Comparison of ENCODE assay signal across 17 cellular contexts in genomic region chr2:164009801-164010337, GRCh38.
DNase-seq lines count a peak whose midpoint lies in the region; ATAC-seq and TF ChIP-seq lines count a peak whose summit lies in the region.
"Had no signal": no experiment of that assay in that cellular context is flagged by ENCODE, and none has a peak within 500 bp of the region (broad histone marks: within the 10 kb centered on the region; RNA-seq: fewer than 3 reads in every experiment).

No MANE protein-coding gene starts in this region.

- H3K36me3 ChIP-seq in tibial nerve, result no peaks in the 10 kb centered on the region
- H3K36me3 ChIP-seq: adrenal gland, colonic mucosa, right lobe of liver had no signal

- peak overlapping the region; percentile 45 to 89 (median 78) for H3K27ac ChIP-seq in tibial nerve
- H3K27ac ChIP-seq: adrenal gland, colonic mucosa, hepatocyte, right lobe of liver had no signal

- TF ChIP-seq POLR2A in tibial nerve (IDR thresholded peaks at IDR 0.05), result no peak

- no peak for ATAC-seq in GM19455 (IDR thresholded peaks at IDR 0.05; ENCODE audit: unreplicated experiment)
- ATAC-seq in stimulated activated naive CD8-positive, alpha-beta T cell treated with anti-CD3 and anti-CD28 coated beads, Interleukin-15, Interleukin-2, amounts not matched to agents 100 U/mL and 50 U/mL, for 24 hours, result no peak
- ATAC-seq: activated T-cell treated with anti-CD3 and anti-CD28 coated beads, Interleukin-2, amount 50 U/mL, for 72 hours; right lobe of liver had no signal

- H3K27me3 ChIP-seq in tibial nerve, result no peaks in the 10 kb centered on the region
- H3K27me3 ChIP-seq: adrenal gland, colonic mucosa, hepatocyte, right lobe of liver had no signal

- no peaks in the 10 kb centered on the region for H3K9me3 ChIP-seq in tibial nerve
- H3K9me3 ChIP-seq: colonic mucosa, right lobe of liver had no signal

- H3K4me1 ChIP-seq in tibial nerve, result peaks cover 0 to 7% (median 2%) of the 10 kb centered on the region in 4 donors
- H3K4me1 ChIP-seq: adrenal gland, colonic mucosa, right lobe of liver had no signal

- peak; percentile 64 to 88 for DNase-seq in NCI-H524 (lab: John Stamatoyannopoulos, UW)
- DNase-seq in NCI-H524 treated with DMSO at 0.1 percent for 48 hours (lab: John Stamatoyannopoulos, UW), result no peak
- peak; percentile 17 for DNase-seq in NCI-H774 (lab: John Stamatoyannopoulos, UW)
- peak; percentile 23 for DNase-seq in fibroblast of gingiva (ENCODE audit: low read depth)
- no peak for DNase-seq in tibial nerve (ENCODE audit: low spot score in 2 of 2)
- DNase-seq in cortex of kidney (lab: John Stamatoyannopoulos, UW), result no peak
- DNase-seq in stimulated activated naive CD8-positive, alpha-beta T cell treated with anti-CD3 and anti-CD28 coated beads, Interleukin-15, Interleukin-2, amounts not matched to agents 100 U/mL and 50 U/mL, for 24 hours, result no peak
- DNase-seq: activated T-cell treated with anti-CD3 and anti-CD28 coated beads, Interleukin-2, amount 50 U/mL, for 72 hours; adrenal gland; colonic mucosa; erythroblast; left cardiac atrium; NCI-H1048; right lobe of liver; stimulated activated CD4-positive, alpha-beta T cell treated with anti-CD3 and anti-CD28 coated beads, Interleukin-4, amount 100 ng/mL, for 4 hours had no signal

- 43 to 45% methylated on average over 5 of the region's 5 CpGs for WGBS in tibial nerve, 2 donors

- peak; percentile 57 to 84 for TF ChIP-seq EP300 in tibial nerve (IDR thresholded peaks at IDR 0.05)

- TF ChIP-seq CTCF in tibial nerve (IDR thresholded peaks at IDR 0.05), result no peak

- H3K4me3 ChIP-seq in tibial nerve, result no peak overlapping the region
- H3K4me3 ChIP-seq: adrenal gland, colonic mucosa, hepatocyte, right lobe of liver had no signal

Comparison
In these comparisons a context has a peak if more than half of its experiments do, and no peak if none do; other contexts are left out.
1. DNase-seq: peak in NCI-H524 (2 of 2), NCI-H774 (single experiment) and fibroblast of gingiva (single experiment); none in NCI-H524 treated with DMSO at 0.1 percent for 48 hours (single experiment), tibial nerve (0 of 2), cortex of kidney (single experiment) and stimulated activated naive CD8-positive, alpha-beta T cell treated with anti-CD3 and anti-CD28 coated beads, Interleukin-15, Interleukin-2, amounts not matched to agents 100 U/mL and 50 U/mL, for 24 hours (single experiment).